In the genomic region with DNA sequence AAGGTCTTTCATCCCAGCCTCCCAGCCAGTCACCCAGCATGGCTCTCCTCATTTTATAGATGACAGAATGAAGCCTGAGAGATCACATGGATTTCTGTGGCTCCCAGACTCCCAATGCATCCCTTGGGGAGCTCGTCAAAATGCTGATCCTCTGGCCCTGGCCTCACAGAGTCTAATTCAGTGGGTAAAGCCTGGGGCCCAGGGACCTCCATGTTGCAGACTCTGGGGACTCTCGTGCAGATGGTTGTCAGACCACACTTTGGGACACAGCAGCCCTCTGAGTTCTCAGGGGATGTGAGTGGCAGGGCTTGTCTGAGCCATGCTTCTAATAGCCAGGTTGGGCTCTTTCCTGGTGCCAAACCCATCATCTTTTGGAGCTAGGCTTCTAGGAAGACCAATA, we compare ENCODE assay signal across 33 cellular contexts.
"Had no signal": no experiment of that assay in that cellular context is flagged by ENCODE, and none has a peak within 500 bp of the region (broad histone marks: within the 10 kb centered on the region; RNA-seq: fewer than 3 reads in every experiment).

No MANE protein-coding gene starts in this region.

- H3K9me3 ChIP-seq: adrenal gland, body of pancreas, breast epithelium, esophagus muscularis mucosa, gastrocnemius medialis had no signal

- DNase-seq: activated CD4-positive, alpha-beta memory T cell treated with anti-CD3 and anti-CD28 coated beads for 36 hours; activated CD4-positive, alpha-beta T cell treated with anti-CD3 and anti-CD28 coated beads for 36 hours; activated CD4-positive, alpha-beta T cell treated with anti-CD3 and anti-CD28 coated beads, Interleukin-2, amount 10 ng/mL, durations not matched to agents 24 days and 14 days; activated CD4-positive, CD25-positive, alpha-beta regulatory T cell; activated CD4-positive, CD25-positive, alpha-beta regulatory T cell treated with anti-CD3 and anti-CD28 coated beads, Interleukin-2, amount 50 U/mL, for 72 hours; activated CD8-positive, alpha-beta memory T cell treated with anti-CD3 and anti-CD28 coated beads, Interleukin-2, amount 10 ng/mL, durations not matched to agents 7 days and 5 days; activated CD8-positive, alpha-beta memory T cell treated with anti-CD3 and anti-CD28 coated beads, Interleukin-2, amount 50 U/mL, for 4 hours; activated CD8-positive, alpha-beta T cell treated with anti-CD3 and anti-CD28 coated beads, Interleukin-2, amount 10 ng/mL, durations not matched to agents 7 days and 5 days; activated effector memory CD4-positive, alpha-beta T cell treated with anti-CD3 and anti-CD28 coated beads, Interleukin-2, amount 50 U/mL, for 16 hours; activated naive CD4-positive, alpha-beta T cell treated with anti-CD3 and anti-CD28 coated beads for 36 hours; activated naive CD8-positive, alpha-beta T cell treated with anti-CD3 and anti-CD28 coated beads for 36 hours; activated naive CD8-positive, alpha-beta T cell treated with anti-CD3 and anti-CD28 coated beads, Interleukin-2, amount 50 U/mL, for 24 hours; activated T-cell treated with anti-CD3 and anti-CD28 coated beads, Interleukin-2, amount 50 U/mL, for 1 hour; activated T-cell treated with anti-CD3 and anti-CD28 coated beads, Interleukin-2, amount 50 U/mL, for 48 hours; adrenal gland; amygdala; aorta; body of pancreas; cortex of kidney; dermis blood vessel endothelial cell; effector CD4-positive, alpha-beta T cell; effector memory CD8-positive, alpha-beta T cell; erythroblast; foreskin keratinocyte; gastrocnemius medialis; T-helper 2 cell had no signal

- H3K36me3 ChIP-seq: breast epithelium, cardiac muscle cell, gastrocnemius medialis had no signal

- H3K4me1 ChIP-seq: adrenal gland, body of pancreas, breast epithelium had no signal

- H3K4me1 Mint-ChIP-seq: activated CD4-positive, alpha-beta T cell treated with anti-CD3 and anti-CD28 coated beads for 36 hours; activated CD4-positive, alpha-beta T cell treated with anti-CD3 and anti-CD28 coated beads, Interleukin-2, amount 10 ng/mL, durations not matched to agents 24 days and 14 days; activated CD8-positive, alpha-beta memory T cell treated with anti-CD3 and anti-CD28 coated beads, Interleukin-2, amount 10 ng/mL, durations not matched to agents 7 days and 5 days; activated naive CD4-positive, alpha-beta T cell treated with anti-CD3 and anti-CD28 coated beads, Interleukin-2, amount 50 U/mL, for 24 hours; activated naive CD8-positive, alpha-beta T cell treated with anti-CD3 and anti-CD28 coated beads for 36 hours; activated naive CD8-positive, alpha-beta T cell treated with anti-CD3 and anti-CD28 coated beads, Interleukin-2, amount 50 U/mL, for 24 hours; central memory CD8-positive, alpha-beta T cell had no signal

- H3K4me3 ChIP-seq: adrenal gland, body of pancreas, breast epithelium, cardiac muscle cell, esophagus muscularis mucosa, gastrocnemius medialis had no signal

- H3K4me3 Mint-ChIP-seq: activated CD4-positive, alpha-beta memory T cell treated with anti-CD3 and anti-CD28 coated beads for 36 hours; activated CD4-positive, alpha-beta T cell treated with anti-CD3 and anti-CD28 coated beads for 36 hours; activated CD4-positive, alpha-beta T cell treated with anti-CD3 and anti-CD28 coated beads, Interleukin-2, amount 10 ng/mL, durations not matched to agents 24 days and 14 days; activated CD8-positive, alpha-beta memory T cell treated with anti-CD3 and anti-CD28 coated beads, Interleukin-2, amount 10 ng/mL, durations not matched to agents 7 days and 5 days; activated CD8-positive, alpha-beta T cell treated with anti-CD3 and anti-CD28 coated beads, Interleukin-2, amount 10 ng/mL, durations not matched to agents 7 days and 5 days; activated naive CD4-positive, alpha-beta T cell treated with anti-CD3 and anti-CD28 coated beads for 36 hours; activated naive CD4-positive, alpha-beta T cell treated with anti-CD3 and anti-CD28 coated beads, Interleukin-2, amount 50 U/mL, for 24 hours; activated naive CD8-positive, alpha-beta T cell treated with anti-CD3 and anti-CD28 coated beads for 36 hours; activated naive CD8-positive, alpha-beta T cell treated with anti-CD3 and anti-CD28 coated beads, Interleukin-2, amount 50 U/mL, for 24 hours; activated T-helper 1 cell treated with anti-CD3 and anti-CD28 coated beads, Interleukin-12 subunit alpha, Interleukin-12 subunit beta, Interleukin-2, Interleukin-4 antibody, amounts not matched to agents 30 ng/mL and 10 ng/mL and 1 ng/mL, durations not matched to agents 14 hours and 24 hours and 36 hours; central memory CD8-positive, alpha-beta T cell; effector memory CD8-positive, alpha-beta T cell had no signal

- H3K36me3 Mint-ChIP-seq: activated CD4-positive, alpha-beta memory T cell treated with anti-CD3 and anti-CD28 coated beads for 36 hours; activated CD8-positive, alpha-beta memory T cell treated with anti-CD3 and anti-CD28 coated beads, Interleukin-2, amount 10 ng/mL, durations not matched to agents 7 days and 5 days; activated naive CD4-positive, alpha-beta T cell treated with anti-CD3 and anti-CD28 coated beads, Interleukin-2, amount 50 U/mL, for 24 hours; activated naive CD8-positive, alpha-beta T cell treated with anti-CD3 and anti-CD28 coated beads for 36 hours had no signal

- ATAC-seq: activated CD4-positive, alpha-beta T cell treated with anti-CD3 and anti-CD28 coated beads for 36 hours; activated CD8-positive, alpha-beta memory T cell treated with anti-CD3 and anti-CD28 coated beads, Interleukin-2, amount 10 ng/mL, durations not matched to agents 7 days and 5 days; activated CD8-positive, alpha-beta T cell treated with anti-CD3 and anti-CD28 coated beads, Interleukin-2, amount 10 ng/mL, durations not matched to agents 7 days and 5 days; activated naive CD8-positive, alpha-beta T cell treated with anti-CD3 and anti-CD28 coated beads, Interleukin-2, amount 50 U/mL, for 24 hours; body of pancreas; effector memory CD8-positive, alpha-beta T cell; foreskin keratinocyte; gastrocnemius medialis had no signal

- H3K27me3 Mint-ChIP-seq: activated CD4-positive, alpha-beta T cell treated with anti-CD3 and anti-CD28 coated beads for 36 hours; activated CD4-positive, alpha-beta T cell treated with anti-CD3 and anti-CD28 coated beads, Interleukin-2, amount 10 ng/mL, durations not matched to agents 24 days and 14 days; activated CD8-positive, alpha-beta memory T cell treated with anti-CD3 and anti-CD28 coated beads, Interleukin-2, amount 10 ng/mL, durations not matched to agents 7 days and 5 days; activated naive CD8-positive, alpha-beta T cell treated with anti-CD3 and anti-CD28 coated beads for 36 hours had no signal

- H3K9me3 Mint-ChIP-seq: activated CD4-positive, alpha-beta memory T cell treated with anti-CD3 and anti-CD28 coated beads for 36 hours; activated CD4-positive, alpha-beta T cell treated with anti-CD3 and anti-CD28 coated beads, Interleukin-2, amount 10 ng/mL, durations not matched to agents 24 days and 14 days; activated naive CD4-positive, alpha-beta T cell treated with anti-CD3 and anti-CD28 coated beads for 36 hours; activated naive CD4-positive, alpha-beta T cell treated with anti-CD3 and anti-CD28 coated beads, Interleukin-2, amount 50 U/mL, for 24 hours; activated naive CD8-positive, alpha-beta T cell treated with anti-CD3 and anti-CD28 coated beads for 36 hours; activated naive CD8-positive, alpha-beta T cell treated with anti-CD3 and anti-CD28 coated beads, Interleukin-2, amount 50 U/mL, for 24 hours; activated T-helper 1 cell treated with anti-CD3 and anti-CD28 coated beads, Interleukin-12 subunit alpha, Interleukin-12 subunit beta, Interleukin-2, Interleukin-4 antibody, amounts not matched to agents 30 ng/mL and 10 ng/mL and 1 ng/mL, durations not matched to agents 14 hours and 24 hours and 36 hours; activated T-helper 2 cell treated with anti-CD3 and anti-CD28 coated beads, Interferon-gamma antibody, Interleukin-2, Interleukin-4, amounts not matched to agents 10 μg/mL and 5 μg/mL and 100 μg/mL, durations not matched to agents 14 hours and 24 hours and 36 hours; central memory CD8-positive, alpha-beta T cell; effector memory CD8-positive, alpha-beta T cell had no signal

- H3K27ac Mint-ChIP-seq: activated CD4-positive, alpha-beta memory T cell treated with anti-CD3 and anti-CD28 coated beads for 36 hours; activated CD4-positive, alpha-beta T cell treated with anti-CD3 and anti-CD28 coated beads for 36 hours; activated CD4-positive, alpha-beta T cell treated with anti-CD3 and anti-CD28 coated beads, Interleukin-2, amount 10 ng/mL, durations not matched to agents 24 days and 14 days; activated CD8-positive, alpha-beta memory T cell treated with anti-CD3 and anti-CD28 coated beads, Interleukin-2, amount 10 ng/mL, durations not matched to agents 7 days and 5 days; activated CD8-positive, alpha-beta T cell treated with anti-CD3 and anti-CD28 coated beads, Interleukin-2, amount 10 ng/mL, durations not matched to agents 7 days and 5 days; activated naive CD4-positive, alpha-beta T cell treated with anti-CD3 and anti-CD28 coated beads for 36 hours; activated naive CD4-positive, alpha-beta T cell treated with anti-CD3 and anti-CD28 coated beads, Interleukin-2, amount 50 U/mL, for 24 hours; activated naive CD8-positive, alpha-beta T cell treated with anti-CD3 and anti-CD28 coated beads for 36 hours; activated naive CD8-positive, alpha-beta T cell treated with anti-CD3 and anti-CD28 coated beads, Interleukin-2, amount 50 U/mL, for 24 hours; activated T-helper 1 cell treated with anti-CD3 and anti-CD28 coated beads, Interleukin-12 subunit alpha, Interleukin-12 subunit beta, Interleukin-2, Interleukin-4 antibody, amounts not matched to agents 30 ng/mL and 10 ng/mL and 1 ng/mL, durations not matched to agents 14 hours and 24 hours and 36 hours; activated T-helper 2 cell treated with anti-CD3 and anti-CD28 coated beads, Interferon-gamma antibody, Interleukin-2, Interleukin-4, amounts not matched to agents 10 μg/mL and 5 μg/mL and 100 μg/mL, durations not matched to agents 14 hours and 24 hours and 36 hours; effector memory CD8-positive, alpha-beta T cell had no signal

- H3K27me3 ChIP-seq: adrenal gland, body of pancreas, breast epithelium, cardiac muscle cell, esophagus muscularis mucosa, foreskin keratinocyte, gastrocnemius medialis had no signal

- H3K27ac ChIP-seq: adrenal gland, body of pancreas, breast epithelium, cardiac muscle cell, esophagus muscularis mucosa, foreskin keratinocyte, gastrocnemius medialis had no signal
